28 cellular contexts compared by ENCODE assay signal in the genomic region with DNA sequence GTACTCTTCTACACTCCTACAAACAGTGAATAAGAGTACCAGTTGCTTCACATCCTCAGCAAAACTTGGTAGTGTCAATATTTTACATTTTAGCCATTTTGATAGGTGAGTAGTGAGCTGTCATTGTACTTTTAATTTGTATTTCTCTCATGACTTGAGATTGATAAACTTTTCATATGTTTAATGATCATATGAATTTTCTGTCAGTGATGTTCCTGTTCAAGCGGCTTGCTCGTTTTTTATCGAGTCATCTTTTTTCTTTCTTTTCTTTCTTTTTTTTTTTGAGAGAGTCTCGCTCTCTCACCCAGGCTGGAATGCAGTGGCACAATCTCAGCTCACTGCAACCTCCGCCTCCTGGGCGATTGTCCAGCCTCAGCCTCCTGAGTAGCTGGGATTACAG. TPM values are rescaled to one million over a fixed set of nuclear protein-coding genes. Genes with fewer than 3 reads are reported as not detected.
DNase-seq lines count a peak whose midpoint lies in the region; ATAC-seq, FAIRE-seq and TF ChIP-seq lines count a peak whose summit lies in the region.
"Had no signal": no experiment of that assay in that cellular context is flagged by ENCODE, and none has a peak within 500 bp of the region (broad histone marks: within the 10 kb centered on the region; RNA-seq: fewer than 3 reads in every experiment).

No MANE protein-coding gene starts in this region.

- DNase-seq in K562 (ENCODE audit: extremely low read depth in 1 of 4, low spot score in 3 of 4) (no peak), DMS79 (lab: John Stamatoyannopoulos, UW) (no peak)
- DNase-seq: 8988T; ACHN; AML-193; BE2C; C1 segment of cervical spinal cord; Caco-2; Calu3; CD4-positive, alpha-beta memory T cell; CD4-positive, alpha-beta T cell; CD4-positive, CD25-positive, alpha-beta regulatory T cell; CD8-positive, alpha-beta memory T cell; CD8-positive, alpha-beta T cell; COR-L47; DMS 273 treated with DMSO at 0.1 percent for 48 hours; DMS153; DMS53; DMS79 treated with DMSO at 0.1 percent for 48 hours; DND-41; EL had no signal

- no peak overlapping the region for H3K4me3 ChIP-seq in K562
- H3K4me3 ChIP-seq: A549; BLaER1; BLaER1 treated with 17β-estradiol and CSF1 and Interleukin-3, amounts not matched to agents 10 nM and 100 nM had no signal

- POLR2A ChIA-PET in K562 (lab: Yijun Ruan, JAX), result no interaction called here

- intact Hi-C loops in K562 (cut with micrococcal nuclease), result no loop called here

- H3K9ac ChIP-seq in K562 (ENCODE audit: insufficient read depth in 1 of 2, low read depth in 2 of 2, low read length in 2 of 2), result no peak overlapping the region
- H3K9ac ChIP-seq: BLaER1; BLaER1 treated with 17β-estradiol and CSF1 and Interleukin-3, amounts not matched to agents 10 nM and 100 nM had no signal

- BruUV-seq in K562 (replicated peaks; lab: Mats Ljungman, UMichigan), result no TSS peak

- H3K9me1 ChIP-seq in K562 (ENCODE audit: control insufficient read depth, insufficient read depth, low read length), result no peaks in the 10 kb centered on the region

- H3K4me1 ChIP-seq in K562 (replicated peaks in 1 of 2; ENCODE audit: control insufficient read depth in 2 of 2, insufficient read depth in 2 of 2, low read length in 2 of 2), result peaks cover 0 to 8% of the 10 kb centered on the region in 2 experiments; a peak in 3 of 5 replicates
- H3K4me1 ChIP-seq: A549; BE2C; BLaER1; BLaER1 treated with 17β-estradiol and CSF1 and Interleukin-3, amounts not matched to agents 10 nM and 100 nM; Caco-2 had no signal

- TF ChIP-seq POLR2A in K562 (conservative IDR thresholded peaks at IDR 0.05), result no peak

- no peaks in the 10 kb centered on the region for H3K36me3 ChIP-seq in K562 (ENCODE audit: control insufficient read depth, insufficient read depth, low read length)
- H3K36me3 ChIP-seq: BE2C; BLaER1; BLaER1 treated with 17β-estradiol and CSF1 and Interleukin-3, amounts not matched to agents 10 nM and 100 nM had no signal

- TF ChIP-seq RAD21 in K562 (CRISPR knock-in tag; conservative IDR thresholded peaks at IDR 0.05 in 1 of 2, IDR thresholded peaks at IDR 0.05 in 1 of 2), result no peak

- TF ChIP-seq CTCF in K562 (IDR thresholded peaks at IDR 0.05 in 2 of 3, conservative IDR thresholded peaks at IDR 0.05 in 1 of 3; ENCODE audit: insufficient read depth in 2 of 3, low read depth in 1 of 3, low read length in 3 of 3), result no peak

- no peak for FAIRE-seq in K562 (lab: Jason Lieb, UNC)
- FAIRE-seq: A204.1, A549, D721Med had no signal

- H3K27me3 ChIP-seq in K562 (ENCODE audit: control insufficient read depth in 2 of 2, insufficient read depth in 2 of 2, low read length in 2 of 2), result no peaks in the 10 kb centered on the region
- H3K27me3 ChIP-seq: BE2C; BLaER1; BLaER1 treated with 17β-estradiol and CSF1 and Interleukin-3, amounts not matched to agents 10 nM and 100 nM had no signal

- no peak for ATAC-seq in K562
- ATAC-seq: A549; CD8-positive, alpha-beta T cell had no signal

- in situ Hi-C loops in K562 (cut with MboI), result no loop called here

- 46% methylated on average over 6 of the region's 6 CpGs for WGBS in K562 (ENCODE audit: insufficient coverage, low coverage, missing lambda C conversion rate)

- no peaks in the 10 kb centered on the region for H3K9me3 ChIP-seq in K562 (replicated peaks; ENCODE audit: control insufficient read depth, insufficient read depth, low read depth, low read length)
- H3K9me3 ChIP-seq: A549, BE2C, Caco-2 had no signal

- TF ChIP-seq EP300 in K562 (IDR thresholded peaks at IDR 0.05; ENCODE audit: low read length), result no peak

- no peaks in the 10 kb centered on the region for H4K20me1 ChIP-seq in K562 (replicated peaks; ENCODE audit: control insufficient read depth, insufficient read depth, low read length)
- H4K20me1 ChIP-seq: BLaER1; BLaER1 treated with 17β-estradiol and CSF1 and Interleukin-3, amounts not matched to agents 10 nM and 100 nM had no signal

- no peak overlapping the region for H2AFZ ChIP-seq in K562 (ENCODE audit: low read depth, low read length)

- H3K27ac ChIP-seq in K562 (ENCODE audit: extremely low read depth, low read depth, low read length), result no peak overlapping the region
- H3K27ac ChIP-seq: 22Rv1; A549; BLaER1; BLaER1 treated with 17β-estradiol and CSF1 and Interleukin-3, amounts not matched to agents 10 nM and 100 nM; C4-2B had no signal

- H3K4me2 ChIP-seq in K562 (ENCODE audit: insufficient read depth, low read length), result no peak overlapping the region
- H3K4me2 ChIP-seq: A549; BLaER1; BLaER1 treated with 17β-estradiol and CSF1 and Interleukin-3, amounts not matched to agents 10 nM and 100 nM had no signal

- H3K79me2 ChIP-seq in K562 (ENCODE audit: control insufficient read depth, insufficient read depth, low read length), result no peaks in the 10 kb centered on the region

- CTCF ChIA-PET in K562 (lab: Yijun Ruan, JAX; ENCODE audit: low intra/inter-chr PET ratio), result no interaction called here

TF ChIP-seq in K562, 482 proteins besides CTCF, POLR2A, EP300 and RAD21:
- TF ChIP-seq AFF1 (IDR thresholded peaks at IDR 0.05; ENCODE audit: low read depth in 1 of 2, partially characterized antibody in 2 of 2), result peak in 1 of 2 experiments; percentile 98
- TF ChIP-seq ZNF707 (CRISPR knock-in tag; conservative IDR thresholded peaks at IDR 0.05), result no peak
- TF ChIP-seq ZNF316 (IDR thresholded peaks at IDR 0.05), result peak; percentile 47; the same call in 1 of the 2 replicates
- TF ChIP-seq C11orf30 (IDR thresholded peaks at IDR 0.05; ENCODE audit: low read depth), result peak; percentile 29; the same call in 1 of the 2 replicates
- TF ChIP-seq THRB (CRISPR knock-in tag; conservative IDR thresholded peaks at IDR 0.05), result no peak
- no peak for TF ChIP-seq ZBTB7A (IDR thresholded peaks at IDR 0.05; ENCODE audit: borderline replicate concordance, control insufficient read depth, low read depth, low read length)
- peak; percentile 24; the same call in 1 of the 2 replicates for TF ChIP-seq MAFG (tag; conservative IDR thresholded peaks at IDR 0.05)

RNA-seq across cellular contexts. Expression of gene WDTC1, which starts 17.0 kb away (rescaled TPM):
- total RNA-seq in K562 (2011; cell fraction: chromatin; rRNA removed; ENCODE audit: low replicate concordance), result 11.7 and 29.9 TPM in 2 replicates
- total RNA-seq in K562 (2011; cell fraction: nucleolus; rRNA removed), result 14.6 and 17.5 TPM in 2 replicates
- 16.1 and 18.5 TPM in 2 replicates for total RNA-seq in K562 (2011; cell fraction: nucleoplasm; rRNA removed)
- total RNA-seq in K562 (2014; rRNA removed) (14.7 and 15.9 TPM in 2 replicates), K562 (2014; rRNA removed; fragmentation: Illumina TruSeq; extraction: Trizol) (6.8 and 8.2 TPM in 2 replicates), K562 (2015; rRNA removed; fragmentation: Illumina TruSeq; extraction: Trizol) (8.1 and 8.4 TPM in 2 replicates), K562 (2021) (29.5 and 32.3 TPM in 2 replicates)
- polyA plus RNA-seq in K562 (2011; rRNA removed) (8.8 and 16.9 TPM in 2 replicates), K562 (2014; fragmentation: Illumina TruSeq; extraction: Trizol) (26.9 and 30.2 TPM in 2 replicates), K562 (2014; fragmentation: Nextera tagmentation; extraction: Ambion mirVana) (under 1 TPM; 0.18 to 0.27 TPM), K562 (2014; rRNA removed) (15.2 and 16.0 TPM in 2 replicates)
- 7.0 and 10.9 TPM in 2 replicates for polyA plus RNA-seq in K562 (2011; cell fraction: cytosol; rRNA removed)
- polyA plus RNA-seq in K562 (2011; cell fraction: nucleus; rRNA removed), result 12.4 and 17.4 TPM in 2 replicates
- 24.8 and 47.4 TPM in 2 replicates for polyA plus RNA-seq in K562 (2012)
- 11.2 and 11.4 TPM in 2 replicates for polyA minus RNA-seq in K562 (2011; rRNA and poly(A)+ RNA removed)
- polyA minus RNA-seq in K562 (2011; cell fraction: cytosol; rRNA and poly(A)+ RNA removed), result 11.3 and 13.6 TPM in 2 replicates
- polyA minus RNA-seq in K562 (2011; cell fraction: nucleus; rRNA and poly(A)+ RNA removed), result 7.4 and 10.4 TPM in 2 replicates
